ENCODE assay signal across 1 cellular context in genomic region chr15:67066041-67067021, GRCh38.
TF ChIP-seq lines count a peak whose summit lies in the region.

No MANE protein-coding gene starts in this region.

TF ChIP-seq in HEK293, 187 proteins besides CTCF, POLR2A, EP300 and RAD21 (continued from another document and continues in another):
- peak; percentile 42; the same call in 1 of the 2 replicates for TF ChIP-seq ZNF692 (tag by site-specific recombination; IDR thresholded peaks at IDR 0.05)
- TF ChIP-seq ZNF670 (tag by site-specific recombination; IDR thresholded peaks at IDR 0.05; ENCODE audit: low read depth) = no peak
- TF ChIP-seq PRDM1 (tag by site-specific recombination; IDR thresholded peaks at IDR 0.05) = peak; percentile 70; the same call in 1 of the 2 replicates
- no peak for TF ChIP-seq ZNF155 (tag by site-specific recombination; IDR thresholded peaks at IDR 0.05)
- TF ChIP-seq ZNF24 (tag by site-specific recombination; IDR thresholded peaks at IDR 0.05) = no peak
- TF ChIP-seq ZNF184 (tag by site-specific recombination; IDR thresholded peaks at IDR 0.05) = no peak
- no peak for TF ChIP-seq PRDM6 (tag by site-specific recombination; IDR thresholded peaks at IDR 0.05)
- TF ChIP-seq ZBTB26 (tag by site-specific recombination; optimal IDR thresholded peaks at IDR 0.05) = peak; percentile 81
- TF ChIP-seq ZNF501 (tag by site-specific recombination; IDR thresholded peaks at IDR 0.05) = peak; percentile 64; the same call in 1 of the 2 replicates
- TF ChIP-seq ZNF610 (tag by site-specific recombination; IDR thresholded peaks at IDR 0.05; ENCODE audit: borderline replicate concordance) = no peak
- TF ChIP-seq ZNF148 (tag by site-specific recombination; IDR thresholded peaks at IDR 0.05; ENCODE audit: borderline replicate concordance) = no peak
- peak; percentile 92 for TF ChIP-seq ZNF398 (tag by site-specific recombination; IDR thresholded peaks at IDR 0.05)
- TF ChIP-seq PATZ1 (tag by site-specific recombination; IDR thresholded peaks at IDR 0.05) = peak; percentile 98
- TF ChIP-seq ZNF146 (tag by site-specific recombination; IDR thresholded peaks at IDR 0.05) = no peak
- TF ChIP-seq SP7 (tag by site-specific recombination; IDR thresholded peaks at IDR 0.05) = peak; percentile 70; the same call in 1 of the 2 replicates
- peak; percentile 29; the same call in 1 of the 2 replicates for TF ChIP-seq KLF10 (tag by site-specific recombination; IDR thresholded peaks at IDR 0.05)
- 0 out of 2 replicates have a peak, but pooled peaks have one; percentile 60 for TF ChIP-seq KLF8 (tag by site-specific recombination; IDR thresholded peaks at IDR 0.05)
- 0 out of 2 replicates have a peak, but pooled peaks have one; percentile 16 for TF ChIP-seq ZNF629 (tag by site-specific recombination; IDR thresholded peaks at IDR 0.05)
- TF ChIP-seq ZNF513 (tag by site-specific recombination; IDR thresholded peaks at IDR 0.05) = no peak
- no peak for TF ChIP-seq ZNF175 (tag by site-specific recombination; IDR thresholded peaks at IDR 0.05)
- TF ChIP-seq ZEB2 (tag by site-specific recombination; IDR thresholded peaks at IDR 0.05) = peak; percentile 74
- TF ChIP-seq ZBTB48 (tag by site-specific recombination; IDR thresholded peaks at IDR 0.05) = 0 out of 2 replicates have a peak, but pooled peaks have one; percentile 38
- peak; percentile 29; the same call in 1 of the 2 replicates for TF ChIP-seq ZBTB17 (tag by site-specific recombination; IDR thresholded peaks at IDR 0.05)
- 0 out of 2 replicates have a peak, but pooled peaks have one; percentile 19 for TF ChIP-seq IKZF3 (tag by site-specific recombination; IDR thresholded peaks at IDR 0.05)
- TF ChIP-seq ZNF747 (tag by site-specific recombination; IDR thresholded peaks at IDR 0.05) = no peak
- TF ChIP-seq ZNF791 (tag by site-specific recombination; IDR thresholded peaks at IDR 0.05) = no peak
- TF ChIP-seq ZBTB20 (tag by site-specific recombination; IDR thresholded peaks at IDR 0.05) = peak; percentile 36
- TF ChIP-seq FEZF1 (tag by site-specific recombination; IDR thresholded peaks at IDR 0.05) = no peak; the same call in 1 of the 2 replicates
- peak; percentile 60; the same call in 1 of the 2 replicates for TF ChIP-seq ZFP37 (tag by site-specific recombination; IDR thresholded peaks at IDR 0.05)
- TF ChIP-seq ZNF529 (tag by site-specific recombination; IDR thresholded peaks at IDR 0.05; ENCODE audit: insufficient replicate concordance) = no peak
- no peak for TF ChIP-seq ZNF426 (tag by site-specific recombination; IDR thresholded peaks at IDR 0.05)
- TF ChIP-seq ZNF558 (tag by site-specific recombination; IDR thresholded peaks at IDR 0.05) = no peak
- TF ChIP-seq ZNF112 (tag by site-specific recombination; IDR thresholded peaks at IDR 0.05) = no peak
- TF ChIP-seq PRDM2 (tag by site-specific recombination; IDR thresholded peaks at IDR 0.05; ENCODE audit: borderline replicate concordance) = no peak
- TF ChIP-seq BCL6B (tag by site-specific recombination; IDR thresholded peaks at IDR 0.05) = no peak
- TF ChIP-seq ZNF121 (tag by site-specific recombination; IDR thresholded peaks at IDR 0.05) = no peak
- TF ChIP-seq ZSCAN18 (tag by site-specific recombination; IDR thresholded peaks at IDR 0.05) = no peak
